In genomic region chr1:21830792-21831453, GRCh38 we compare ENCODE assay signal across 1 cellular context.
TF ChIP-seq lines count a peak whose summit lies in the region.

No MANE protein-coding gene starts in this region.

TF ChIP-seq in IMR-90, 13 proteins besides CTCF, POLR2A, EP300 and RAD21:
- TF ChIP-seq SMC3 (IDR thresholded peaks at IDR 0.05; ENCODE audit: low read depth, low read length) (no peak), MXI1 (IDR thresholded peaks at IDR 0.05; ENCODE audit: borderline replicate concordance, low read depth, low read length) (no peak), CEBPB (IDR thresholded peaks at IDR 0.05; ENCODE audit: low read depth, low read length) (no peak), FOS (IDR thresholded peaks at IDR 0.05; ENCODE audit: low read depth, low read length) (no peak), MAFK (IDR thresholded peaks at IDR 0.05; ENCODE audit: low read depth, low read length) (no peak), RFX5 (IDR thresholded peaks at IDR 0.05; ENCODE audit: low read depth, low read length) (no peak), MAZ (IDR thresholded peaks at IDR 0.05; ENCODE audit: borderline replicate concordance, low read depth, low read length) (no peak), NFE2L2 (IDR thresholded peaks at IDR 0.05; ENCODE audit: low read depth, low read length) (no peak), USF2 (IDR thresholded peaks at IDR 0.05; ENCODE audit: low read depth, low read length) (no peak), ELK1 (IDR thresholded peaks at IDR 0.05; ENCODE audit: borderline replicate concordance, low read depth, low read length) (no peak), CHD1 (IDR thresholded peaks at IDR 0.05; ENCODE audit: low read depth, low read length) (no peak), BHLHE40 (IDR thresholded peaks at IDR 0.05; ENCODE audit: low read depth, low read length) (no peak)
